8 cellular contexts compared by ENCODE assay signal in genomic region chr3:148379763-148380162, GRCh38.
A peak's percentile ranks its signal among the peaks of the same experiment; 100 is the strongest.
DNase-seq lines count a peak whose midpoint lies in the region; ATAC-seq and TF ChIP-seq lines count a peak whose summit lies in the region.

No MANE protein-coding gene starts in this region.

- H2BK12ac ChIP-seq in mesenchymal stem cell (ENCODE audit: low read length in 2 of 2) = no peak overlapping the region

- H3K4ac ChIP-seq in mesenchymal stem cell (ENCODE audit: low read depth in 1 of 2, low read length in 2 of 2) = no peak overlapping the region

- H4K8ac ChIP-seq in mesenchymal stem cell (ENCODE audit: low read length) = no peak overlapping the region

- H3K18ac ChIP-seq in mesenchymal stem cell (ENCODE audit: low read depth in 1 of 2, low read length in 2 of 2) = no peak overlapping the region

- no peak overlapping the region for H3K4me3 ChIP-seq in AG09309 (ENCODE audit: control insufficient read depth, low read depth, low read length)
- no peak overlapping the region for H3K4me3 ChIP-seq in mesenchymal stem cell (ENCODE audit: insufficient read depth in 1 of 2, low read depth in 1 of 2, low read length in 2 of 2)

- no peak overlapping the region for H3K14ac ChIP-seq in mesenchymal stem cell (ENCODE audit: low read length in 2 of 2)

- peak; percentile 61 for TF ChIP-seq CTCF in AG09309 (IDR thresholded peaks at IDR 0.05; ENCODE audit: control insufficient read depth, insufficient read depth, low read depth, low read length, missing control alignments)

- no peak overlapping the region for H2AFZ ChIP-seq in mesenchymal stem cell (ENCODE audit: low read depth, low read length)

- H3K27ac ChIP-seq in mesenchymal stem cell (ENCODE audit: low read length, poor library complexity, severe bottlenecking) = no peak overlapping the region

- no peaks in the 10 kb centered on the region for H3K36me3 ChIP-seq in mesenchymal stem cell (ENCODE audit: control insufficient read depth in 1 of 2, insufficient read depth in 2 of 2, low read depth in 1 of 2, low read length in 2 of 2)

- no peak overlapping the region for H2BK120ac ChIP-seq in mesenchymal stem cell (ENCODE audit: low read depth, low read length)

- no peak overlapping the region for H2BK15ac ChIP-seq in mesenchymal stem cell (ENCODE audit: low read depth, poor library complexity, severe bottlenecking)

- H3K4me1 ChIP-seq in mesenchymal stem cell (ENCODE audit: control insufficient read depth, insufficient read depth, low read depth, low read length) = no peaks in the 10 kb centered on the region

- no peaks in the 10 kb centered on the region for H3K79me1 ChIP-seq in mesenchymal stem cell (replicated peaks; ENCODE audit: low read length, poor library complexity, severe bottlenecking)

- H3K4me2 ChIP-seq in mesenchymal stem cell (ENCODE audit: low read length, poor library complexity, severe bottlenecking) = no peak overlapping the region

- H3K9ac ChIP-seq in mesenchymal stem cell (ENCODE audit: low read length) = no peak overlapping the region

- peak; percentile 42 for DNase-seq in AG09309 (ENCODE audit: low read depth)
- peak; percentile 11 for DNase-seq in NCI-H2196 (lab: John Stamatoyannopoulos, UW; ENCODE audit: unreplicated experiment)
- DNase-seq in cerebellar cortex (ENCODE audit: low spot score) = peak; percentile 68
- DNase-seq in mesenchymal stem cell = peak; percentile 68
- DNase-seq in NCI-H128 (lab: John Stamatoyannopoulos, UW; ENCODE audit: unreplicated experiment) = no peak
- no peak for DNase-seq in UCSD-AML1 (lab: John Stamatoyannopoulos, UW; ENCODE audit: unreplicated experiment)

- WGBS in mesenchymal stem cell = 68% methylated on average over 3 of the region's 3 CpGs

- no peak overlapping the region for H4K91ac ChIP-seq in mesenchymal stem cell (ENCODE audit: low read length)

- H3K9me3 ChIP-seq in mesenchymal stem cell (ENCODE audit: control insufficient read depth, low read length) = no peaks in the 10 kb centered on the region

- ATAC-seq in GM18520 (IDR thresholded peaks at IDR 0.05; ENCODE audit: unreplicated experiment) = peak; percentile 93
- ATAC-seq in HG02981 (IDR thresholded peaks at IDR 0.05; ENCODE audit: unreplicated experiment) = peak; percentile 90

- H2AK5ac ChIP-seq in mesenchymal stem cell (ENCODE audit: low read length, severe bottlenecking) = no peak overlapping the region

- H2BK5ac ChIP-seq in mesenchymal stem cell (ENCODE audit: low read depth, low read length, poor library complexity, severe bottlenecking) = no peak overlapping the region

- H3K27me3 ChIP-seq in mesenchymal stem cell (ENCODE audit: control insufficient read depth in 1 of 2, insufficient read depth in 1 of 2, low read length in 2 of 2) = no peaks in the 10 kb centered on the region

- no peak overlapping the region for H3K23ac ChIP-seq in mesenchymal stem cell (ENCODE audit: low read length in 2 of 2)

Comparison
In these comparisons a context has a peak if more than half of its experiments do, and no peak if none do; other contexts are left out.
1. DNase-seq: peak in AG09309 (single experiment), NCI-H2196 (single experiment), cerebellar cortex (single experiment) and mesenchymal stem cell (single experiment); none in NCI-H128 (single experiment) and UCSD-AML1 (single experiment).